ENCODE assay signal across 1 cellular context in the genomic region with DNA sequence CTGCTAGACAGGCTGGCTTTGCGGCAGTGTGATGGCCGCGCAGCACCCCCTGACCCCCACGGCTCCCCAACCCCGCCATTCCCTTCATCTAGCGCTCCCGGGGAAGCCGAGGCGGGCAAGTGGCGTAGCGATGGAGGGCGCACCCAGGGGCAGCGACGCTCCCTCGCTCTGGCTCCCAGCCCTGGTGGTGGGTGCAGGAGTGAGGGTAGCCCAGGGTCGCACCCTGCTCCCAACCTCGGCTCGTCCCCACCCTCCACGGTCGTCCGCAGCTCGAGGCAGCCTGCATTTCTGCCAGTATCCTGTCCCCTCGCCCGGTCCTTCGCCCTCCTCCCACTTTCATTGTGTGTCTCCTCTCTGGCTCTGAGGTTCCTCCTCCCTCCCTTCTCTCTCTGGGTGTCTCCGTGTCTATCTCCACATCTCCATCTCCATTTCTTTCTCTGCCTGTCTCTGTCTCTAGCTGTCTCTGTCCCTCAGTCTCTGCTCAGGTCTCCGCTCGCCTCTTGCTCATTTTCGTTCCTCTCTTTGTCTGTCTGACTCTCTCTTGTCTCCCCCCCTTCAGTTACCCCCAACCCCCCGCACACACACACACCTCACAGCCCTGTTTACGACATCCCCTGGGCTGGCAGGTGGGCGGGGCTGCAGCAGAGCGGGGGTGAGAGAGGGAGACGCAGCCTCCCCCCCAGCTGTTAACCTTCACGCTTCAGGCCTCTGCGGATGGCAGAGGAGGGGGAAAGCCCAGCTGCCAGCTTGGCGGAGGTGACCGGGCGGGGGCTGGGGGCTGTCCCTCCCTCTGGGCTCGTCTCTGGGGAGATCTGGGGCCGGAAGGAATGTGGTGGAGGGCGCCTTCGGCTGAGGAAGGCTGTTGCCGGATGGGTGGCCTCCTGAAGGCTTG.
TF ChIP-seq lines count a peak whose summit lies in the region.

No MANE protein-coding gene starts in this region.

TF ChIP-seq in HEK293, 187 proteins besides CTCF, POLR2A, EP300 and RAD21 (continued from another document):
- TF ChIP-seq, protein P1, sequence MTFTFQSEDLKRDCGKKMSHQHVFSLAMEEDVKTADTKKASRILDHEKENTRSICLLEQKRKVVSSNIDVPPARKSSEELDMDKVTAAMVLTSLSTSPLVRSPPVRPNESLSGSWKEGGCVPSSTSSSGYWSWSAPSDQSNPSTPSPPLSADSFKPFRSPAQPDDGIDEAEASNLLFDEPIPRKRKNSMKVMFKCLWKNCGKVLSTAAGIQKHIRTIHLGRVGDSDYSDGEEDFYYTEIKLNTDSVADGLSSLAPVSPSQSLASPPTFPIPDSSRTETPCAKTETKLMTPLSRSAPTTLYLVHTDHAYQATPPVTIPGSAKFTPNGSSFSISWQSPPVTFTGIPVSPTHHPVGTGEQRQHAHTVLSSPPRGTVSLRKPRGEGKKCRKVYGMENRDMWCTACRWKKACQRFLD (tag by site-specific recombination; IDR thresholded peaks at IDR 0.05): no peak
- TF ChIP-seq ZNF391 (tag by site-specific recombination; IDR thresholded peaks at IDR 0.05; ENCODE audit: borderline replicate concordance, low read depth) (peak; percentile 78), ZNF311 (tag by site-specific recombination; IDR thresholded peaks at IDR 0.05; ENCODE audit: borderline replicate concordance) (no peak), ZNF660 (tag by site-specific recombination; IDR thresholded peaks at IDR 0.05) (no peak), ZNF830 (tag by site-specific recombination; IDR thresholded peaks at IDR 0.05; ENCODE audit: low read depth) (no peak), GLI2 (tag by site-specific recombination; IDR thresholded peaks at IDR 0.05; ENCODE audit: borderline replicate concordance, low read depth) (no peak), ZNF214 (tag by site-specific recombination; IDR thresholded peaks at IDR 0.05; ENCODE audit: borderline replicate concordance) (no peak), ZNF555 (tag by site-specific recombination; conservative IDR thresholded peaks at IDR 0.05) (no peak), WT1 (tag by site-specific recombination; IDR thresholded peaks at IDR 0.05) (peak; percentile 80), ZNF837 (tag by site-specific recombination; IDR thresholded peaks at IDR 0.05) (no peak), ZNF707 (tag by site-specific recombination; IDR thresholded peaks at IDR 0.05) (no peak), MEIS1 (CRISPR knock-in tag; IDR thresholded peaks at IDR 0.05; ENCODE audit: borderline replicate concordance) (no peak), ZNF473 (tag by site-specific recombination; IDR thresholded peaks at IDR 0.05) (no peak; the same call in 1 of the 2 replicates), ZNF112 (tag by site-specific recombination; IDR thresholded peaks at IDR 0.05) (no peak), ZNF777 (tag by site-specific recombination; IDR thresholded peaks at IDR 0.05; ENCODE audit: borderline replicate concordance) (no peak), SCRT2 (tag by site-specific recombination; IDR thresholded peaks at IDR 0.05) (peak; percentile 68), ZNF558 (tag by site-specific recombination; IDR thresholded peaks at IDR 0.05) (no peak; the same call in 1 of the 2 replicates), ZNF19 (tag by site-specific recombination; IDR thresholded peaks at IDR 0.05; ENCODE audit: low read depth) (no peak)
- TF ChIP-seq, protein P2, sequence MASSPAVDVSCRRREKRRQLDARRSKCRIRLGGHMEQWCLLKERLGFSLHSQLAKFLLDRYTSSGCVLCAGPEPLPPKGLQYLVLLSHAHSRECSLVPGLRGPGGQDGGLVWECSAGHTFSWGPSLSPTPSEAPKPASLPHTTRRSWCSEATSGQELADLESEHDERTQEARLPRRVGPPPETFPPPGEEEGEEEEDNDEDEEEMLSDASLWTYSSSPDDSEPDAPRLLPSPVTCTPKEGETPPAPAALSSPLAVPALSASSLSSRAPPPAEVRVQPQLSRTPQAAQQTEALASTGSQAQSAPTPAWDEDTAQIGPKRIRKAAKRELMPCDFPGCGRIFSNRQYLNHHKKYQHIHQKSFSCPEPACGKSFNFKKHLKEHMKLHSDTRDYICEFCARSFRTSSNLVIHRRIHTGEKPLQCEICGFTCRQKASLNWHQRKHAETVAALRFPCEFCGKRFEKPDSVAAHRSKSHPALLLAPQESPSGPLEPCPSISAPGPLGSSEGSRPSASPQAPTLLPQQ (tag by site-specific recombination; IDR thresholded peaks at IDR 0.05): no peak
- TF ChIP-seq, protein P3, sequence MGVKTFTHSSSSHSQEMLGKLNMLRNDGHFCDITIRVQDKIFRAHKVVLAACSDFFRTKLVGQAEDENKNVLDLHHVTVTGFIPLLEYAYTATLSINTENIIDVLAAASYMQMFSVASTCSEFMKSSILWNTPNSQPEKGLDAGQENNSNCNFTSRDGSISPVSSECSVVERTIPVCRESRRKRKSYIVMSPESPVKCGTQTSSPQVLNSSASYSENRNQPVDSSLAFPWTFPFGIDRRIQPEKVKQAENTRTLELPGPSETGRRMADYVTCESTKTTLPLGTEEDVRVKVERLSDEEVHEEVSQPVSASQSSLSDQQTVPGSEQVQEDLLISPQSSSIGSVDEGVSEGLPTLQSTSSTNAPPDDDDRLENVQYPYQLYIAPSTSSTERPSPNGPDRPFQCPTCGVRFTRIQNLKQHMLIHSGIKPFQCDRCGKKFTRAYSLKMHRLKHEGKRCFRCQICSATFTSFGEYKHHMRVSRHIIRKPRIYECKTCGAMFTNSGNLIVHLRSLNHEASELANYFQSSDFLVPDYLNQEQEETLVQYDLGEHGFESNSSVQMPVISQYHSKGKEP (tag by site-specific recombination; IDR thresholded peaks at IDR 0.05): no peak
- TF ChIP-seq, protein P4, sequence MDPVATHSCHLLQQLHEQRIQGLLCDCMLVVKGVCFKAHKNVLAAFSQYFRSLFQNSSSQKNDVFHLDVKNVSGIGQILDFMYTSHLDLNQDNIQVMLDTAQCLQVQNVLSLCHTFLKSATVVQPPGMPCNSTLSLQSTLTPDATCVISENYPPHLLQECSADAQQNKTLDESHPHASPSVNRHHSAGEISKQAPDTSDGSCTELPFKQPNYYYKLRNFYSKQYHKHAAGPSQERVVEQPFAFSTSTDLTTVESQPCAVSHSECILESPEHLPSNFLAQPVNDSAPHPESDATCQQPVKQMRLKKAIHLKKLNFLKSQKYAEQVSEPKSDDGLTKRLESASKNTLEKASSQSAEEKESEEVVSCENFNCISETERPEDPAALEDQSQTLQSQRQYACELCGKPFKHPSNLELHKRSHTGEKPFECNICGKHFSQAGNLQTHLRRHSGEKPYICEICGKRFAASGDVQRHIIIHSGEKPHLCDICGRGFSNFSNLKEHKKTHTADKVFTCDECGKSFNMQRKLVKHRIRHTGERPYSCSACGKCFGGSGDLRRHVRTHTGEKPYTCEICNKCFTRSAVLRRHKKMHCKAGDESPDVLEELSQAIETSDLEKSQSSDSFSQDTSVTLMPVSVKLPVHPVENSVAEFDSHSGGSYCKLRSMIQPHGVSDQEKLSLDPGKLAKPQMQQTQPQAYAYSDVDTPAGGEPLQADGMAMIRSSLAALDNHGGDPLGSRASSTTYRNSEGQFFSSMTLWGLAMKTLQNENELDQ (tag by site-specific recombination; IDR thresholded peaks at IDR 0.05; ENCODE audit: low read depth): no peak
- TF ChIP-seq, protein P5, sequence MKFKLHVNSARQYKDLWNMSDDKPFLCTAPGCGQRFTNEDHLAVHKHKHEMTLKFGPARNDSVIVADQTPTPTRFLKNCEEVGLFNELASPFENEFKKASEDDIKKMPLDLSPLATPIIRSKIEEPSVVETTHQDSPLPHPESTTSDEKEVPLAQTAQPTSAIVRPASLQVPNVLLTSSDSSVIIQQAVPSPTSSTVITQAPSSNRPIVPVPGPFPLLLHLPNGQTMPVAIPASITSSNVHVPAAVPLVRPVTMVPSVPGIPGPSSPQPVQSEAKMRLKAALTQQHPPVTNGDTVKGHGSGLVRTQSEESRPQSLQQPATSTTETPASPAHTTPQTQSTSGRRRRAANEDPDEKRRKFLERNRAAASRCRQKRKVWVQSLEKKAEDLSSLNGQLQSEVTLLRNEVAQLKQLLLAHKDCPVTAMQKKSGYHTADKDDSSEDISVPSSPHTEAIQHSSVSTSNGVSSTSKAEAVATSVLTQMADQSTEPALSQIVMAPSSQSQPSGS (tag by site-specific recombination; IDR thresholded peaks at IDR 0.05; ENCODE audit: low read depth): peak; percentile 63; the same call in 1 of the 2 replicates
